ENCODE assay signal across 8 cellular contexts in genomic region chr6:19904408-19904807, GRCh38.
DNase-seq lines count a peak whose midpoint lies in the region; ATAC-seq, FAIRE-seq and TF ChIP-seq lines count a peak whose summit lies in the region.
"Not testable (repeated sequence)": the region's sequence is repeated elsewhere in the genome, so short reads cannot be mapped to it uniquely, and the experiment has no call there.

No MANE protein-coding gene starts in this region.

- H3K9me1 ChIP-seq in IMR-90 (ENCODE audit: insufficient read depth, low read length), result not testable (repeated sequence)

- TF ChIP-seq RAD21 in A549 (conservative IDR thresholded peaks at IDR 0.05 in 1 of 2, IDR thresholded peaks at IDR 0.05 in 1 of 2) (peak in 1 of 2 experiments; percentile 25; a peak in 1 of 5 replicates), HCT116 (IDR thresholded peaks at IDR 0.05; ENCODE audit: low read depth) (peak; percentile 41; the same call in 1 of the 2 replicates)
- TF ChIP-seq RAD21 in IMR-90 (IDR thresholded peaks at IDR 0.05; ENCODE audit: low read length), result not testable (repeated sequence)

- not testable (repeated sequence) for H2AK9ac ChIP-seq in IMR-90 (replicated peaks; ENCODE audit: low read depth, low read length, poor library complexity)

- H2BK120ac ChIP-seq in IMR-90 (ENCODE audit: low read depth, low read length), result not testable (repeated sequence)

- not testable (repeated sequence) for H3K4me2 ChIP-seq in A549; HCT116 (ENCODE audit: low read length); IMR-90 (ENCODE audit: low read depth, low read length); OCI-LY7 (ENCODE audit: low read length)

- TF ChIP-seq POLR2A in A549 (IDR thresholded peaks at IDR 0.05; ENCODE audit: low read length); HCT116 (IDR thresholded peaks at IDR 0.05; ENCODE audit: borderline replicate concordance, extremely low read depth, insufficient read depth, insufficient read length); IMR-90 (IDR thresholded peaks at IDR 0.05; ENCODE audit: low read depth, low read length): not testable (repeated sequence)

- not testable (repeated sequence) for H2BK15ac ChIP-seq in IMR-90 (ENCODE audit: low read depth, low read length)

- not testable (repeated sequence) for H3K36me3 ChIP-seq in GM06990 (ENCODE audit: control insufficient read depth, insufficient read depth, low read length); HCT116 (ENCODE audit: control insufficient read depth in 1 of 2, insufficient read depth in 2 of 2, low read length in 2 of 2); IMR-90 (ENCODE audit: control insufficient read depth, insufficient read depth, low read length); OCI-LY7 (ENCODE audit: insufficient read depth, low read length)

- H3K79me1 ChIP-seq in IMR-90 (ENCODE audit: low read depth in 1 of 2, low read length in 2 of 2), result not testable (repeated sequence)

- peak in 1 of 2 experiments; percentile 9 for DNase-seq in A549 (ENCODE audit: low read depth in 1 of 2, low spot score in 1 of 2)
- not testable (repeated sequence) for DNase-seq in GM06990 (ENCODE audit: extremely low read depth, insufficient read length); HCT116 (ENCODE audit: low read depth, low spot score); IMR-90; LNCaP clone FGC (ENCODE audit: low read depth); OCI-LY7 (ENCODE audit: low spot score); epithelial cell of proximal tubule (ENCODE audit: low read depth)

- 38% methylated on average over 6 of the region's 6 CpGs for WGBS in A549 (ENCODE audit: missing lambda C conversion rate)
- no CpG with 5 or more reads among the region's 6 CpGs for WGBS in IMR-90 (ENCODE audit: extremely low coverage in 2 of 2, insufficient read length in 1 of 2), 2 experiments

- in situ Hi-C loops in IMR-90 (cut with MboI; ENCODE audit: low sequenced_read_pairs), result not testable (repeated sequence)

- H2AK5ac ChIP-seq in IMR-90 (ENCODE audit: low read depth, low read length), result not testable (repeated sequence)

- ATAC-seq in A549; IMR-90 (ENCODE audit: low read depth): not testable (repeated sequence)
- ATAC-seq in HCT116, result 0 out of 2 replicates have a peak, but pooled peaks have one; percentile 44

- not testable (repeated sequence) for H2BK5ac ChIP-seq in IMR-90 (ENCODE audit: low read depth, low read length, poor library complexity, severe bottlenecking)

- FAIRE-seq in A549 (lab: Jason Lieb, UNC), result not testable (repeated sequence)

- H3K14ac ChIP-seq in IMR-90 (replicated peaks; ENCODE audit: low read depth, low read length), result not testable (repeated sequence)

- H3K4me3 ChIP-seq in A549; GM06990 (replicated peaks; ENCODE audit: low read depth, low read length); HCT116 (replicated peaks in 1 of 2; ENCODE audit: low read depth in 1 of 2, low read length in 2 of 2); IMR-90 (ENCODE audit: insufficient read depth, low read depth, low read length); LNCaP clone FGC (ENCODE audit: low read depth, low read length); OCI-LY7 (ENCODE audit: low read depth, low read length, poor library complexity, severe bottlenecking); epithelial cell of proximal tubule (ENCODE audit: low read depth, low read length): not testable (repeated sequence)

- not testable (repeated sequence) for H4K8ac ChIP-seq in IMR-90 (ENCODE audit: low read depth in 2 of 2, low read length in 2 of 2)

- H3K79me2 ChIP-seq in HCT116 (ENCODE audit: insufficient read depth, low read length); OCI-LY7 (ENCODE audit: insufficient read depth, low read depth, low read length): not testable (repeated sequence)

- not testable (repeated sequence) for H3K9me3 ChIP-seq in A549; HCT116 (ENCODE audit: control insufficient read depth in 1 of 2, insufficient read depth in 1 of 2, low read depth in 1 of 2, low read length in 2 of 2); IMR-90 (ENCODE audit: control insufficient read depth, insufficient read depth, low read length); OCI-LY7 (ENCODE audit: low read length)

- H3K4me1 ChIP-seq in A549; HCT116 (ENCODE audit: control insufficient read depth in 1 of 2, insufficient read depth in 2 of 2, low read length in 2 of 2); IMR-90 (ENCODE audit: control insufficient read depth, insufficient read depth, low read length); OCI-LY7 (ENCODE audit: insufficient read depth, low read length, poor library complexity, severe bottlenecking): not testable (repeated sequence)

- not testable (repeated sequence) for H3K9me2 ChIP-seq in HCT116 (ENCODE audit: insufficient read depth); OCI-LY7 (ENCODE audit: insufficient read depth, low read length)

- not testable (repeated sequence) for H3K27ac ChIP-seq in A549; HCT116 (ENCODE audit: low read depth, low read length); IMR-90 (ENCODE audit: insufficient read depth, low read length); OCI-LY7 (ENCODE audit: low read depth, low read length, poor library complexity, severe bottlenecking); VCaP

- RAD21 ChIA-PET in HCT116 (lab: Charles Lee; ENCODE audit: low non-redundant PET in 1 of 2, low total read pairs in 2 of 2, uncharacterized antibody in 2 of 2, unreplicated experiment in 2 of 2), result not testable (repeated sequence)

- TF ChIP-seq CTCF in A549 (IDR thresholded peaks at IDR 0.05) (peak; percentile 7; the same call in 1 of the 3 replicates), GM06990 (IDR thresholded peaks at IDR 0.05; ENCODE audit: insufficient read depth, low read length, poor library complexity, severe bottlenecking) (peak; percentile 13), HCT116 (IDR thresholded peaks at IDR 0.05 in 2 of 3, conservative IDR thresholded peaks at IDR 0.05 in 1 of 3; ENCODE audit: borderline replicate concordance in 1 of 3, insufficient read depth in 1 of 3, low read depth in 2 of 3, low read length in 2 of 3) (peak in 2 of 3 experiments; percentile 13 to 26; a peak in 3 of 6 replicates), IMR-90 (conservative IDR thresholded peaks at IDR 0.05; ENCODE audit: low read depth, low read length) (0 out of 2 replicates have a peak, but pooled peaks have one; percentile 2), LNCaP clone FGC (IDR thresholded peaks at IDR 0.05; ENCODE audit: control insufficient read depth, extremely low read depth, insufficient read depth) (0 out of 2 replicates have a peak, but pooled peaks have one; percentile 19), OCI-LY7 (conservative IDR thresholded peaks at IDR 0.05; ENCODE audit: low read length) (peak; percentile 46), VCaP (conservative IDR thresholded peaks at IDR 0.05) (peak; percentile 26; the same call in 1 of the 2 replicates), epithelial cell of proximal tubule (conservative IDR thresholded peaks at IDR 0.05; ENCODE audit: low read depth, low read length) (peak; percentile 16)

- not testable (repeated sequence) for H3K18ac ChIP-seq in IMR-90 (ENCODE audit: low read depth, low read length)

- dilution Hi-C loops in IMR-90 (cut with HindIII; ENCODE audit: low sequenced_read_pairs, unreplicated experiment), result not testable (repeated sequence)

- CTCF ChIA-PET in A549 (lab: Yijun Ruan, JAX), result interaction anchor here (0.7 kb wide), 1 partner anchor 34 kb away, joined by 5 read pairs; no protein-coding TSS in a partner anchor
- CTCF ChIA-PET in HCT116 (lab: Charles Lee), result interaction anchor here (1.0 to 1.6 kb wide), 2 partner anchors 9 to 12 kb away, joined by 3 to 6 read pairs; no protein-coding TSS in a partner anchor
- CTCF ChIA-PET in IMR-90 (lab: Yijun Ruan, JAX), result interaction anchor here (0.6 to 1.2 kb wide), 2 partner anchors 24 to 766 kb away, joined by 3 read pairs; no protein-coding TSS in a partner anchor
- CTCF ChIA-PET in OCI-LY7 (lab: Charles Lee; ENCODE audit: unreplicated experiment), result not testable (repeated sequence)

- not testable (repeated sequence) for H3K23ac ChIP-seq in IMR-90 (ENCODE audit: low read depth, low read length)

- not testable (repeated sequence) for H3K56ac ChIP-seq in IMR-90 (ENCODE audit: extremely low read depth, insufficient read depth, low read length)

- not testable (repeated sequence) for BruUV-seq in HCT116 (replicated peaks; lab: Mats Ljungman, UMichigan); IMR-90 (replicated peaks; lab: Mats Ljungman, UMichigan); OCI-LY7 (replicated peaks; lab: Mats Ljungman, UMichigan)

- not testable (repeated sequence) for H2BK20ac ChIP-seq in IMR-90 (ENCODE audit: low read depth, low read length)

- not testable (repeated sequence) for H4K5ac ChIP-seq in IMR-90 (ENCODE audit: low read depth, low read length)

- not testable (repeated sequence) for H4K91ac ChIP-seq in IMR-90 (ENCODE audit: insufficient read depth, low read depth, low read length)

- H4K20me1 ChIP-seq in HCT116 (ENCODE audit: insufficient read depth); IMR-90 (ENCODE audit: insufficient read depth, low read length); OCI-LY7 (ENCODE audit: insufficient read depth, low read length): not testable (repeated sequence)

- POLR2A ChIA-PET in A549 (lab: Yijun Ruan, JAX); HCT116 (lab: Charles Lee); IMR-90 (lab: Charles Lee; ENCODE audit: unreplicated experiment): not testable (repeated sequence)
- POLR2A ChIA-PET in OCI-LY7 (lab: Charles Lee), result interaction anchor here (1.0 to 1.4 kb wide), 2 partner anchors 9 to 13 kb away, joined by 3 to 7 read pairs; no protein-coding TSS in a partner anchor

- H3K9ac ChIP-seq in HCT116 (ENCODE audit: low read length); IMR-90 (ENCODE audit: low read depth, low read length): not testable (repeated sequence)

- intact Hi-C loops in HCT116 (cut with micrococcal nuclease); IMR-90 (cut with micrococcal nuclease); OCI-LY7 (cut with micrococcal nuclease; ENCODE audit: unreplicated experiment): not testable (repeated sequence)

- H2AFZ ChIP-seq in HCT116 (ENCODE audit: low read depth, low read length, poor library complexity, severe bottlenecking); IMR-90 (replicated peaks; ENCODE audit: low read length, poor library complexity); OCI-LY7 (ENCODE audit: low read length): not testable (repeated sequence)

- not testable (repeated sequence) for TF ChIP-seq EP300 in A549 (IDR thresholded peaks at IDR 0.05)

- H3K4ac ChIP-seq in IMR-90 (ENCODE audit: low read depth, low read length), result not testable (repeated sequence)

- not testable (repeated sequence) for H3K27me3 ChIP-seq in GM06990 (replicated peaks; ENCODE audit: control insufficient read depth, insufficient read depth, low read length); HCT116 (ENCODE audit: insufficient read depth, low read length); IMR-90 (ENCODE audit: control insufficient read depth, insufficient read depth, low read length)
